Comparison of ENCODE assay signal across 1 cellular context in the genomic region with DNA sequence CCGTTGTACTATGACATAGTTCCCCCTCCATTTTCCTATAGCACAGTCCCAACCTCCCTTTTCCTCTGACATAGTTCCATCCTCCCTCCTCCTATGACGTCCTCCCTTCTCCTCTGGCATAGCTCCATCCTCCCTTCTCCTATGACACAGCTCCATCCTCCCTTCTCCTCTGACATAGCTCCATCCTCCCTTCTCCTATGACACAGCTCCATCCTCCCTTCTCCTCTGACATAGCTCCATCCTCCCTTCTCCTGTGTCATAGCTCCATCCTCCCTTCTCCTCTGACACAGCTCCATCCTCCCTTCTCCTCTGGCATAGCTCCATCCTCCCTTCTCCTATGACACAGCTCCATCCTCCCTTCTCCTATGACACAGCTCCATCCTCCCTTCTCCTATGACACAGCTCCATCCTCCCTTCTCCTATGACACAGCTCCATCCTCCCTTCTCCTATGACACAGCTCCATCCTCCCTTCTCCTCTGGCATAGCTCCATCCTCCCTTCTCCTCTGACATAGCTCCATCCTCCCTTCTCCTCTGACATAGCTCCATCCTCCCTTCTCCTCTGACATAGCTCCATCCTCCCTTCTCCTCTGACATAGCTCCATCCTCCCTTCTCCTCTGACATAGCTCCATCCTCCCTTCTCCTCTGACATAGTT.
A peak's percentile ranks its signal among the peaks of the same experiment; 100 is the strongest.
TF ChIP-seq lines count a peak whose summit lies in the region.

No MANE protein-coding gene starts in this region.

TF ChIP-seq in K562, 482 proteins besides CTCF, POLR2A, EP300 and RAD21:
- TF ChIP-seq ZNF263 (CRISPR knock-in tag; IDR thresholded peaks at IDR 0.05; ENCODE audit: borderline replicate concordance) = peak; percentile 66; the same call in 1 of the 2 replicates
